20 cellular contexts compared by ENCODE assay signal in genomic region chr2:9082158-9082557, GRCh38.
"Had no signal": no experiment of that assay in that cellular context is flagged by ENCODE, and none has a peak within 500 bp of the region (broad histone marks: within the 10 kb centered on the region; RNA-seq: fewer than 3 reads in every experiment).

No MANE protein-coding gene starts in this region.

- DNase-seq: IMR-90, Karpas-422, KG1, MM.1S, NCI-H1105, NCI-H1417 treated with DMSO at 0.1 percent for 48 hours, NCI-H146, NCI-H1694 treated with DMSO at 0.1 percent for 48 hours, NCI-H1930, NCI-H2081, NCI-H2107, NCI-H524, NCI-H526 treated with DMSO at 0.1 percent for 48 hours, NCI-H748 treated with DMSO at 0.1 percent for 48 hours, RPMI8226, SHP77, SK-N-SH, SW 1271 had no signal

- H3K4me2 ChIP-seq: SK-N-SH had no signal

- ATAC-seq: HepG2 had no signal

- FAIRE-seq: HepG2, RCC 7860 had no signal

- H3K9ac ChIP-seq: SK-N-SH had no signal
